Comparison of ENCODE assay signal across 2 cellular contexts in the genomic region with DNA sequence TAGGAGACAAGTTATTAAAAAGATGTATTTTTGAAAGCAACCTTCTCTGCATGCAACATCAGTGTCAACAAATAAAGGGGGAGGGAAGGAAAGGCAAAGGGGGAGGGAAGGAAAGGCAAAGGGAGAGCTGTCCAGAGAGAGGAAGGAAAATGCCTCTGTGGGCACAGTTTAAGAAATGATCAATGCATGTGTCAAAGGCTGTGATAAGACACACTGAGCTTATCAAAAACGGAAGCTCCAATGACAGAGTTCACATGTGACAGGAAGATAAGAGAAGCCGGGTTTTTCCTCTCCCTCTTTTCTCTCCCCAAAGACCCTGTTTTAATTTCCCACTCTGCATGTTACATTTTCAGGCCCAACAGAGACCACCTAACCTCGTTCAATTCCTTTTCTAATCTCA.
TF ChIP-seq lines count a peak whose summit lies in the region.

No MANE protein-coding gene starts in this region.

TF ChIP-seq in K562, 482 proteins besides CTCF, POLR2A, EP300 and RAD21 (continues in another document):
- TF ChIP-seq, protein P1, sequence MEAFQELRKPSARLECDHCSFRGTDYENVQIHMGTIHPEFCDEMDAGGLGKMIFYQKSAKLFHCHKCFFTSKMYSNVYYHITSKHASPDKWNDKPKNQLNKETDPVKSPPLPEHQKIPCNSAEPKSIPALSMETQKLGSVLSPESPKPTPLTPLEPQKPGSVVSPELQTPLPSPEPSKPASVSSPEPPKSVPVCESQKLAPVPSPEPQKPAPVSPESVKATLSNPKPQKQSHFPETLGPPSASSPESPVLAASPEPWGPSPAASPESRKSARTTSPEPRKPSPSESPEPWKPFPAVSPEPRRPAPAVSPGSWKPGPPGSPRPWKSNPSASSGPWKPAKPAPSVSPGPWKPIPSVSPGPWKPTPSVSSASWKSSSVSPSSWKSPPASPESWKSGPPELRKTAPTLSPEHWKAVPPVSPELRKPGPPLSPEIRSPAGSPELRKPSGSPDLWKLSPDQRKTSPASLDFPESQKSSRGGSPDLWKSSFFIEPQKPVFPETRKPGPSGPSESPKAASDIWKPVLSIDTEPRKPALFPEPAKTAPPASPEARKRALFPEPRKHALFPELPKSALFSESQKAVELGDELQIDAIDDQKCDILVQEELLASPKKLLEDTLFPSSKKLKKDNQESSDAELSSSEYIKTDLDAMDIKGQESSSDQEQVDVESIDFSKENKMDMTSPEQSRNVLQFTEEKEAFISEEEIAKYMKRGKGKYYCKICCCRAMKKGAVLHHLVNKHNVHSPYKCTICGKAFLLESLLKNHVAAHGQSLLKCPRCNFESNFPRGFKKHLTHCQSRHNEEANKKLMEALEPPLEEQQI (IDR thresholded peaks at IDR 0.05) = no peak
- TF ChIP-seq MIER1 (IDR thresholded peaks at IDR 0.05; ENCODE audit: low read depth) = no peak
- no peak for TF ChIP-seq HDAC2 (IDR thresholded peaks at IDR 0.05)
- TF ChIP-seq NCOR1 (IDR thresholded peaks at IDR 0.05) = no peak
- TF ChIP-seq, protein P2, sequence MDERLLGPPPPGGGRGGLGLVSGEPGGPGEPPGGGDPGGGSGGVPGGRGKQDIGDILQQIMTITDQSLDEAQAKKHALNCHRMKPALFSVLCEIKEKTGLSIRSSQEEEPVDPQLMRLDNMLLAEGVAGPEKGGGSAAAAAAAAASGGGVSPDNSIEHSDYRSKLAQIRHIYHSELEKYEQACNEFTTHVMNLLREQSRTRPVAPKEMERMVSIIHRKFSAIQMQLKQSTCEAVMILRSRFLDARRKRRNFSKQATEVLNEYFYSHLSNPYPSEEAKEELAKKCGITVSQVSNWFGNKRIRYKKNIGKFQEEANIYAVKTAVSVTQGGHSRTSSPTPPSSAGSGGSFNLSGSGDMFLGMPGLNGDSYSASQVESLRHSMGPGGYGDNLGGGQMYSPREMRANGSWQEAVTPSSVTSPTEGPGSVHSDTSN (CRISPR knock-in tag; IDR thresholded peaks at IDR 0.05; ENCODE audit: low read depth) = no peak
- TF ChIP-seq, protein P2 (tag; conservative IDR thresholded peaks at IDR 0.05; ENCODE audit: low read depth) = peak; percentile 60
- no peak for TF ChIP-seq ZNF239 (CRISPR knock-in tag; IDR thresholded peaks at IDR 0.05)
- TF ChIP-seq HCFC1 (IDR thresholded peaks at IDR 0.05; ENCODE audit: low read depth, low read length) = no peak
- TF ChIP-seq ZNF354B (CRISPR knock-in tag; IDR thresholded peaks at IDR 0.05) = no peak
- no peak for TF ChIP-seq RBM34 (IDR thresholded peaks at IDR 0.05; ENCODE audit: borderline replicate concordance, insufficient read depth, low read length)
- TF ChIP-seq, protein P3, sequence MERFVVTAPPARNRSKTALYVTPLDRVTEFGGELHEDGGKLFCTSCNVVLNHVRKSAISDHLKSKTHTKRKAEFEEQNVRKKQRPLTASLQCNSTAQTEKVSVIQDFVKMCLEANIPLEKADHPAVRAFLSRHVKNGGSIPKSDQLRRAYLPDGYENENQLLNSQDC (CRISPR knock-in tag; IDR thresholded peaks at IDR 0.05) = no peak
- TF ChIP-seq TAL1 (IDR thresholded peaks at IDR 0.05) = peak; percentile 15; the same call in 1 of the 2 replicates
- TF ChIP-seq, protein P4, sequence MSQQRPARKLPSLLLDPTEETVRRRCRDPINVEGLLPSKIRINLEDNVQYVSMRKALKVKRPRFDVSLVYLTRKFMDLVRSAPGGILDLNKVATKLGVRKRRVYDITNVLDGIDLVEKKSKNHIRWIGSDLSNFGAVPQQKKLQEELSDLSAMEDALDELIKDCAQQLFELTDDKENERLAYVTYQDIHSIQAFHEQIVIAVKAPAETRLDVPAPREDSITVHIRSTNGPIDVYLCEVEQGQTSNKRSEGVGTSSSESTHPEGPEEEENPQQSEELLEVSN (IDR thresholded peaks at IDR 0.05; ENCODE audit: borderline replicate concordance in 1 of 2, extremely low read depth in 1 of 2, insufficient read depth in 1 of 2, insufficient read length in 1 of 2, low read depth in 1 of 2, low read length in 1 of 2, poor library complexity in 1 of 2, severe bottlenecking in 1 of 2) = no peak
- 0 out of 2 replicates have a peak, but pooled peaks have one; percentile 7 for TF ChIP-seq CBFA2T3 (IDR thresholded peaks at IDR 0.05)
- no peak for TF ChIP-seq RUNX1 (IDR thresholded peaks at IDR 0.05; ENCODE audit: low read depth)
- no peak for TF ChIP-seq ZNF699 (CRISPR knock-in tag; IDR thresholded peaks at IDR 0.05; ENCODE audit: insufficient replicate concordance)
- TF ChIP-seq MCM7 (IDR thresholded peaks at IDR 0.05) = no peak
- no peak for TF ChIP-seq TAF15 (IDR thresholded peaks at IDR 0.05; ENCODE audit: low read depth, low read length)
- no peak for TF ChIP-seq ZEB2 (IDR thresholded peaks at IDR 0.05)
- no peak for TF ChIP-seq ZNF766 (CRISPR knock-in tag; conservative IDR thresholded peaks at IDR 0.05)
- no peak for TF ChIP-seq ZFX (CRISPR knock-in tag; IDR thresholded peaks at IDR 0.05)
- no peak for TF ChIP-seq ASH1L (IDR thresholded peaks at IDR 0.05; ENCODE audit: borderline replicate concordance, low read depth, partially characterized antibody)
- TF ChIP-seq SREBF1 (IDR thresholded peaks at IDR 0.05; ENCODE audit: borderline replicate concordance, low read depth, low read length) = no peak
- no peak for TF ChIP-seq EZH2 (IDR thresholded peaks at IDR 0.05; ENCODE audit: borderline replicate concordance, low read depth, low read length)
- no peak for TF ChIP-seq RBM17 (IDR thresholded peaks at IDR 0.05; ENCODE audit: borderline replicate concordance, low read depth, low read length)
- TF ChIP-seq FOSL1 (tag; conservative IDR thresholded peaks at IDR 0.05) = 0 out of 2 replicates have a peak, but pooled peaks have one; percentile 26
- TF ChIP-seq PCBP1 (IDR thresholded peaks at IDR 0.05; ENCODE audit: low read depth, low read length, poor library complexity, severe bottlenecking) = no peak
- TF ChIP-seq ZC3H8 (IDR thresholded peaks at IDR 0.05) = no peak

TF ChIP-seq in HEK293T, 16 proteins besides CTCF, POLR2A, EP300 and RAD21:
- TF ChIP-seq ELF4 (IDR thresholded peaks at IDR 0.05) (no peak), FOXA1 (IDR thresholded peaks at IDR 0.05) (no peak), CTBP1 (IDR thresholded peaks at IDR 0.05; ENCODE audit: borderline replicate concordance) (no peak)
TF ChIP-seq in HEK293T: peak in this region for 0.
